1 cellular context compared by ENCODE assay signal in the genomic region with DNA sequence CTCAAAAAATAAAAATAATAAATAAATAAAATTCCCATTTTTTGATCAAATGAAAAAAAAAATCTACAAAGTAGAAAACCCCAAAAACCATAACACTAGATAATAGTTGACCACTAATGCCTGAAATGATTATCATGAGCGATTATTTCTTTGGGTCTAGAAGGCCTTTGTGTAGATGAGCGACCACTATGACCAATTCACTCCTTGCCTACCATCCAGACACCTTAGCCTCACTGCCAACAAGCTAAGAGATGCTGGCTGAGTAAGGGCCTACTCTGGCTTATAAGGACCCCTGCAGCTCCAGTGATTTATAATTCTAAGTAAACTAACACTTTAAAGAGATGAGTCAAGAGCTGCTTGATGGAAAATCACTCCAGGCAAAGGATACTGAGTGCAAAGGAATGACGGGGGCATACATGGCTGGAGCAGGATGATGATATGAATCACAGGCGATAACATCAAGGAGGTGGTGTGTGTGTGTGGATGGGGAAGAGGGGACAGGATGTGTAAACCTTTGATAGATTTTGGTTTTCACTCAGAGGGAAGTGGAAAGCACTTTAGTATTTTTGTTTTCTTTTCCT.
TF ChIP-seq lines count a peak whose summit lies in the region.

No MANE protein-coding gene starts in this region.

TF ChIP-seq in endothelial cell of umbilical vein, 7 proteins besides CTCF, POLR2A, EP300 and RAD21 (continued from another document):
- TF ChIP-seq FOS (IDR thresholded peaks at IDR 0.05; ENCODE audit: borderline replicate concordance, insufficient read depth, low read length) (peak; percentile 61), EZH2 (IDR thresholded peaks at IDR 0.05; ENCODE audit: borderline replicate concordance, low read depth, low read length, severe bottlenecking) (no peak), JUN (IDR thresholded peaks at IDR 0.05; ENCODE audit: borderline replicate concordance, insufficient read depth, insufficient read length, low read depth) (peak; percentile 29)
- TF ChIP-seq, protein P1, sequence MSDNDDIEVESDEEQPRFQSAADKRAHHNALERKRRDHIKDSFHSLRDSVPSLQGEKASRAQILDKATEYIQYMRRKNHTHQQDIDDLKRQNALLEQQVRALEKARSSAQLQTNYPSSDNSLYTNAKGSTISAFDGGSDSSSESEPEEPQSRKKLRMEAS (IDR thresholded peaks at IDR 0.05; ENCODE audit: insufficient read depth, insufficient read length): no peak
